In the genomic region with DNA sequence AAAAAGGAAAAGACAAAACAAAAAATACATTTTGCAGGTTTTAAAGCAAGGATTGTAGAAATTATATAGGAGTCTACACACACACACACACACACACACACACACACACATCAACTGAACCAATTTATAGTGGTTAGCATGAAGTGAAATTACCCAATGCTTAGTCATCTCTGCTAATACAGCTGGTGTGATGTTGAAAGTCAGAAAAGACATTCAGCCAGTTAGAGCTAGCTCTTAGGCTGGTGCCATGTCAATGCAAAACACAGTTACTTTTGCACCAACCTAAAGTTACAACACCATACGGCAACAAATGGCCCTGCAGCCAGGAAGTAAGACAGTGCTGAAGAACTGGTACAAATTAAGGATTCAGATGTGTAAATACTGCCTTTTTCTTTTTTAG, we compare ENCODE assay signal across 9 cellular contexts. TPM values are rescaled to one million over a fixed set of nuclear protein-coding genes. Genes with fewer than 3 reads are reported as not detected.
A peak's percentile ranks its signal among the peaks of the same experiment; 100 is the strongest.
DNase-seq lines count a peak whose midpoint lies in the region; ATAC-seq and TF ChIP-seq lines count a peak whose summit lies in the region.
"Had no signal": no experiment of that assay in that cellular context is flagged by ENCODE, and none has a peak within 500 bp of the region (broad histone marks: within the 10 kb centered on the region; RNA-seq: fewer than 3 reads in every experiment).

No MANE protein-coding gene starts in this region.

- H3K9me3 ChIP-seq in PC-3 (ENCODE audit: low read length) (no peaks in the 10 kb centered on the region), Peyer's patch (no peaks in the 10 kb centered on the region)
- H3K9me3 ChIP-seq: thoracic aorta had no signal

- ATAC-seq in GM18867 (IDR thresholded peaks at IDR 0.05; ENCODE audit: unreplicated experiment) (peak; percentile 62), PC-3 (peak; percentile 99), HG02763 (IDR thresholded peaks at IDR 0.05; ENCODE audit: unreplicated experiment) (no peak)

- TF ChIP-seq CTCF in AG04449 (IDR thresholded peaks at IDR 0.05; ENCODE audit: insufficient read depth, low read length, missing control alignments) (no peak), PC-3 (conservative IDR thresholded peaks at IDR 0.05; ENCODE audit: low read depth, low read length) (no peak), fibroblast of the aortic adventitia (IDR thresholded peaks at IDR 0.05; ENCODE audit: insufficient read depth, low read length) (no peak), Peyer's patch (IDR thresholded peaks at IDR 0.05) (no peak)

- no peak overlapping the region for H3K9ac ChIP-seq in PC-3 (ENCODE audit: low read length)

- peaks cover 13% of the 10 kb centered on the region for H3K4me1 ChIP-seq in PC-3 (ENCODE audit: insufficient read depth, low read length)
- no peaks in the 10 kb centered on the region for H3K4me1 ChIP-seq in Peyer's patch

- no peak overlapping the region for H3K27ac ChIP-seq in PC-3 (ENCODE audit: low read length)
- H3K27ac ChIP-seq in Peyer's patch, result no peak overlapping the region
- H3K27ac ChIP-seq: thoracic aorta had no signal

- POLR2A ChIA-PET in AG04449 (lab: Yijun Ruan, JAX), result interaction anchor here (0.8 to 1.1 kb wide), 2 partner anchors 11 to 66 kb away, joined by 3 to 5 read pairs; no protein-coding TSS in a partner anchor
- POLR2A ChIA-PET in PC-3 (lab: Charles Lee; ENCODE audit: unreplicated experiment), result interaction anchor here (0.9 kb wide), 1 partner anchor 16 kb away, joined by 3 read pairs; no protein-coding TSS in a partner anchor

- no peaks in the 10 kb centered on the region for H3F3A ChIP-seq in PC-3 (ENCODE audit: low read length, unreplicated experiment)

- intact Hi-C loops in PC-3 (cut with micrococcal nuclease) (no loop called here), posterior vena cava (cut with DNase I) (no loop called here)

- 0 out of 2 replicates have a peak overlapping the region, but pooled peaks have one; percentile 7 for H3K4me2 ChIP-seq in PC-3 (ENCODE audit: low read length)

- TF ChIP-seq POLR2A in Peyer's patch (IDR thresholded peaks at IDR 0.05), result no peak

- H3K9me2 ChIP-seq in PC-3 (replicated peaks; ENCODE audit: low read length), result no peaks in the 10 kb centered on the region

- H3K4me3 ChIP-seq in AG04449 (ENCODE audit: low read depth, low read length), result no peak overlapping the region
- no peak overlapping the region for H3K4me3 ChIP-seq in PC-3 (ENCODE audit: low read length)
- H3K4me3 ChIP-seq in fibroblast of the aortic adventitia (ENCODE audit: low read depth, low read length), result no peak overlapping the region
- no peak overlapping the region for H3K4me3 ChIP-seq in Peyer's patch
- H3K4me3 ChIP-seq: thoracic aorta had no signal

- peaks cover 74% of the 10 kb centered on the region for H3K79me2 ChIP-seq in PC-3 (ENCODE audit: low read length)

- DNase-seq in AG04449 (ENCODE audit: low read depth, low spot score), result peak; percentile 95
- DNase-seq in PC-3, result peak; percentile 96
- DNase-seq in fibroblast of the aortic adventitia (ENCODE audit: low read depth), result peak; percentile 93
- DNase-seq in NCI-H1417 (lab: John Stamatoyannopoulos, UW), result no peak
- DNase-seq in Peyer's patch, result no peak
- no peak for DNase-seq in posterior vena cava (ENCODE audit: low spot score)

- no TSS peak for BruUV-seq in PC-3 (replicated peaks; lab: Mats Ljungman, UMichigan)

- CTCF ChIA-PET in AG04449 (lab: Yijun Ruan, JAX), result interaction anchor here (1.0 to 1.5 kb wide), 2 partner anchors 12 to 26 kb away, joined by 3 to 4 read pairs; no protein-coding TSS in a partner anchor
- CTCF ChIA-PET in PC-3 (lab: Charles Lee), result interaction anchor here (0.6 to 0.7 kb wide), 2 partner anchors 14 to 171 kb away, joined by 3 to 5 read pairs; no protein-coding TSS in a partner anchor

- peaks cover 40% of the 10 kb centered on the region for H4K20me1 ChIP-seq in PC-3 (ENCODE audit: low read length)

- H3K27me3 ChIP-seq in PC-3 (ENCODE audit: low read length), result no peaks in the 10 kb centered on the region
- no peaks in the 10 kb centered on the region for H3K27me3 ChIP-seq in Peyer's patch

- H2AFZ ChIP-seq in PC-3 (ENCODE audit: low read length), result no peak overlapping the region

- H3K36me3 ChIP-seq in PC-3 (ENCODE audit: low read depth, low read length) (peaks cover 88% of the 10 kb centered on the region), Peyer's patch (peaks cover 0 to 14% (median 0%) of the 10 kb centered on the region in 3 donors)

RNA-seq across cellular contexts. Expression of a gene that starts 15.2 kb away (rescaled TPM):
- 27.8 and 37.9 TPM in 2 replicates for total RNA-seq in PC-3 (2014; rRNA removed)
- total RNA-seq in fibroblast of the aortic adventitia (ENCODE audit: low replicate concordance), result 53.3 and 56.1 TPM in 2 replicates
- total RNA-seq in Peyer's patch, result 10 to 100 TPM; 14.0 to 21.4 (median 16.8) TPM
- 10 to 100 TPM; 34.3 to 40.3 TPM for total RNA-seq in posterior vena cava

RNA-seq across cellular contexts. Expression of a gene that starts 18.1 kb away (rescaled TPM):
- 137 and 139 TPM in 2 replicates for total RNA-seq in PC-3 (2014; rRNA removed)
- total RNA-seq in fibroblast of the aortic adventitia (ENCODE audit: low replicate concordance), result 2.1 and 29.1 TPM in 2 replicates
- total RNA-seq in Peyer's patch, result 1 to 10 TPM; 4.7 to 7.7 (median 6.5) TPM
- total RNA-seq in posterior vena cava, result 1 to 10 TPM; 1.8 to 2.9 TPM

RNA-seq across cellular contexts. Expression of a gene that starts 18.5 kb away (rescaled TPM):
- total RNA-seq in PC-3 (2014; rRNA removed) (48.9 and 60.2 TPM in 2 replicates), fibroblast of the aortic adventitia (ENCODE audit: low replicate concordance) (36.1 and 49.6 TPM in 2 replicates), Peyer's patch (10 to 100 TPM in 3 of 4 donors, 1 to 10 TPM in 1; 4.8 to 28.9 (median 14.3) TPM), posterior vena cava (10 to 100 TPM; 18.5 to 19.0 TPM)

RNA-seq across cellular contexts. Expression of a gene that starts 38.1 kb away (rescaled TPM):
- total RNA-seq in PC-3 (2014; rRNA removed), result 0.04 and 0.17 TPM in 2 replicates
- 0.09 and 0.49 TPM in 2 replicates for total RNA-seq in fibroblast of the aortic adventitia (ENCODE audit: low replicate concordance)
- 1 to 10 TPM in 2 of 4 donors, under 1 TPM in 2; 0.47 to 3.3 (median 1.2) TPM for total RNA-seq in Peyer's patch
- total RNA-seq in posterior vena cava, result 1 to 10 TPM; 1.2 to 2.1 TPM

Comparison
In these comparisons a context has a peak if more than half of its experiments do, and no peak if none do; other contexts are left out.
1. DNase-seq: peak in AG04449 (single experiment), PC-3 (single experiment) and fibroblast of the aortic adventitia (single experiment); none in NCI-H1417 (0 of 3), Peyer's patch (0 of 3) and posterior vena cava (single experiment).